Comparison of ENCODE assay signal across 1 cellular context in the genomic region with DNA sequence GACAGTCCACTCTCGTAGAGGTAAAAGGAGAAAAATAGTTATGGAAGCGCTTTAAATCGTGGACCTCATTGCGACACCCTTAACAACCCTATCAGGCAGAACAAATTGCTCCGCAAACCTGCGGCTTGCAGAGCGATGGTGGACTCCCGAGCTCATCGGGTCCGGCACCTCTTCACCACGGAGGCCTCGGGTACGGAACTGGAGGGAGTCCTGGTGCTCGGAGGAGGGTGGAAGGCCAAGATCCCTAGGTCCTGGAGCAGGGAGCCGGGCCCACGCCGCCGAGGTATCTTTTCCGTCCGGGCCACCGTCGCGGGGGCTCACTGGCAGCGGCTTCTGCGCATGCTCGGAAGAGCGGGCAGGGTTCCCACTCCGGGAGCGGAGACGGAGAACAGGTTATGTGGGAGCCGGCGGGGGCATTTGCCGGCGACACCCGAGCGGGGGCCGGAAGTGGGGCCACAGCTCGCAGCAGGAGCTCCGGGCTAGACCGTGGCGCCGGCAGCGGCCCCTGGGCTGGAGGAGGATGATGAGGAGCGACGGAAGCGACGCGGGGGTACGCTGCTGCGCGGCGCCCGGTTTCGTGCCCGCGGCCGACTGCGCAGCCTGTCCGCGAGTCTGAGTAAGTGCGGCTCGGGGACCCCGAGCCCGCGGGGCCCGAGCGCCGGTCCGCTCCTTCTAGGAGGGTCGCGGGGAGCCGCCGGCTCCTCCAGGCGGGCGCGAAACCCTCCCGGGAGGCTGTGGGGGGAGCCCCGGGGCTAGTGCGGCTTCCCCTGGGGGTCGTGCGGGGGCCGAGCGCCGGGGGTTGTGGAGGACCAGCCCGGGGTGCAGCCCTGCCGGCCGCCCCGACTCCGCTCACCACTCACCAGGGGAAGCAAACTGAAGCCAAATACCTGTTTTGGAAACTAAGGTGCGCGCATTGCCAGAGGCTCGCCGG.
TF ChIP-seq lines count a peak whose summit lies in the region.

Gene ABHD13 (plus strand): TSS at position 349 of the 931 bp plus-strand sequence. CDS start 10,827 bp downstream, outside the sequence.

TF ChIP-seq in HEK293, 187 proteins besides CTCF, POLR2A, EP300 and RAD21 (continued from another document):
- TF ChIP-seq, protein P1, sequence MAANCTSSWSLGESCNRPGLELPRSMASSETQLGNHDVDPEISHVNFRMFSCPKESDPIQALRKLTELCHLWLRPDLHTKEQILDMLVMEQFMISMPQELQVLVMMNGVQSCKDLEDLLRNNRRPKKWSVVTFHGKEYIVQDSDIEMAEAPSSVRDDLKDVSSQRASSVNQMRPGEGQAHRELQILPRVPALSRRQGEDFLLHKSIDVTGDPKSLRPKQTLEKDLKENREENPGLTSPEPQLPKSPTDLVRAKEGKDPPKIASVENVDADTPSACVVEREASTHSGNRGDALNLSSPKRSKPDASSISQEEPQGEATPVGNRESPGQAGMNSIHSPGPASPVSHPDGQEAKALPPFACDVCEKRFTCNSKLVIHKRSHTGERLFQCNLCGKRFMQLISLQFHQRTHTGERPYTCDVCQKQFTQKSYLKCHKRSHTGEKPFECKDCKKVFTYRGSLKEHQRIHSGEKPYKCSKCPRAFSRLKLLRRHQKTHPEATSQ (tag by site-specific recombination; IDR thresholded peaks at IDR 0.05) = peak; percentile 84
- TF ChIP-seq ZSCAN30 (tag by site-specific recombination; IDR thresholded peaks at IDR 0.05) (no peak; the same call in none of the 2 replicates), SP3 (tag by site-specific recombination; IDR thresholded peaks at IDR 0.05) (0 out of 2 replicates have a peak, but pooled peaks have one; percentile 26), PATZ1 (tag by site-specific recombination; IDR thresholded peaks at IDR 0.05) (peak; percentile 94), SALL2 (tag by site-specific recombination; IDR thresholded peaks at IDR 0.05; ENCODE audit: borderline replicate concordance) (no peak), ZNF692 (tag by site-specific recombination; IDR thresholded peaks at IDR 0.05) (peak; percentile 96), ZBTB17 (tag by site-specific recombination; IDR thresholded peaks at IDR 0.05) (peak; percentile 96), KLF17 (tag by site-specific recombination; IDR thresholded peaks at IDR 0.05) (peak; percentile 54; the same call in 1 of the 2 replicates), ZIC2 (tag by site-specific recombination; IDR thresholded peaks at IDR 0.05) (peak; percentile 70), ZBTB1 (tag by site-specific recombination; IDR thresholded peaks at IDR 0.05) (peak; percentile 76; the same call in 1 of the 2 replicates), ZNF664 (tag by site-specific recombination; IDR thresholded peaks at IDR 0.05) (peak; percentile 49; the same call in 1 of the 2 replicates), ZXDB (tag by site-specific recombination; IDR thresholded peaks at IDR 0.05) (peak; percentile 89), ZNF449 (tag by site-specific recombination; IDR thresholded peaks at IDR 0.05) (0 out of 2 replicates have a peak, but pooled peaks have one; percentile 25), ZNF623 (tag by site-specific recombination; IDR thresholded peaks at IDR 0.05) (peak; percentile 23; the same call in 1 of the 2 replicates), ZFP69B (tag by site-specific recombination; IDR thresholded peaks at IDR 0.05) (peak; percentile 96), ZNF335 (tag by site-specific recombination; conservative IDR thresholded peaks at IDR 0.05) (peak; percentile 69), ZNF768 (tag by site-specific recombination; IDR thresholded peaks at IDR 0.05) (no peak; the same call in 1 of the 2 replicates), ZNF354C (tag by site-specific recombination; IDR thresholded peaks at IDR 0.05; ENCODE audit: borderline replicate concordance, low read depth) (no peak), ZNF529 (tag by site-specific recombination; IDR thresholded peaks at IDR 0.05; ENCODE audit: insufficient replicate concordance) (no peak), PRDM1 (tag by site-specific recombination; IDR thresholded peaks at IDR 0.05) (no peak)
- TF ChIP-seq, protein P2, sequence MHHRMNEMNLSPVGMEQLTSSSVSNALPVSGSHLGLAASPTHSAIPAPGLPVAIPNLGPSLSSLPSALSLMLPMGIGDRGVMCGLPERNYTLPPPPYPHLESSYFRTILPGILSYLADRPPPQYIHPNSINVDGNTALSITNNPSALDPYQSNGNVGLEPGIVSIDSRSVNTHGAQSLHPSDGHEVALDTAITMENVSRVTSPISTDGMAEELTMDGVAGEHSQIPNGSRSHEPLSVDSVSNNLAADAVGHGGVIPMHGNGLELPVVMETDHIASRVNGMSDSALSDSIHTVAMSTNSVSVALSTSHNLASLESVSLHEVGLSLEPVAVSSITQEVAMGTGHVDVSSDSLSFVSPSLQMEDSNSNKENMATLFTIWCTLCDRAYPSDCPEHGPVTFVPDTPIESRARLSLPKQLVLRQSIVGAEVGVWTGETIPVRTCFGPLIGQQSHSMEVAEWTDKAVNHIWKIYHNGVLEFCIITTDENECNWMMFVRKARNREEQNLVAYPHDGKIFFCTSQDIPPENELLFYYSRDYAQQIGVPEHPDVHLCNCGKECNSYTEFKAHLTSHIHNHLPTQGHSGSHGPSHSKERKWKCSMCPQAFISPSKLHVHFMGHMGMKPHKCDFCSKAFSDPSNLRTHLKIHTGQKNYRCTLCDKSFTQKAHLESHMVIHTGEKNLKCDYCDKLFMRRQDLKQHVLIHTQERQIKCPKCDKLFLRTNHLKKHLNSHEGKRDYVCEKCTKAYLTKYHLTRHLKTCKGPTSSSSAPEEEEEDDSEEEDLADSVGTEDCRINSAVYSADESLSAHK (tag by site-specific recombination; IDR thresholded peaks at IDR 0.05) = peak; percentile 50; the same call in 1 of the 2 replicates
- TF ChIP-seq, protein P3, sequence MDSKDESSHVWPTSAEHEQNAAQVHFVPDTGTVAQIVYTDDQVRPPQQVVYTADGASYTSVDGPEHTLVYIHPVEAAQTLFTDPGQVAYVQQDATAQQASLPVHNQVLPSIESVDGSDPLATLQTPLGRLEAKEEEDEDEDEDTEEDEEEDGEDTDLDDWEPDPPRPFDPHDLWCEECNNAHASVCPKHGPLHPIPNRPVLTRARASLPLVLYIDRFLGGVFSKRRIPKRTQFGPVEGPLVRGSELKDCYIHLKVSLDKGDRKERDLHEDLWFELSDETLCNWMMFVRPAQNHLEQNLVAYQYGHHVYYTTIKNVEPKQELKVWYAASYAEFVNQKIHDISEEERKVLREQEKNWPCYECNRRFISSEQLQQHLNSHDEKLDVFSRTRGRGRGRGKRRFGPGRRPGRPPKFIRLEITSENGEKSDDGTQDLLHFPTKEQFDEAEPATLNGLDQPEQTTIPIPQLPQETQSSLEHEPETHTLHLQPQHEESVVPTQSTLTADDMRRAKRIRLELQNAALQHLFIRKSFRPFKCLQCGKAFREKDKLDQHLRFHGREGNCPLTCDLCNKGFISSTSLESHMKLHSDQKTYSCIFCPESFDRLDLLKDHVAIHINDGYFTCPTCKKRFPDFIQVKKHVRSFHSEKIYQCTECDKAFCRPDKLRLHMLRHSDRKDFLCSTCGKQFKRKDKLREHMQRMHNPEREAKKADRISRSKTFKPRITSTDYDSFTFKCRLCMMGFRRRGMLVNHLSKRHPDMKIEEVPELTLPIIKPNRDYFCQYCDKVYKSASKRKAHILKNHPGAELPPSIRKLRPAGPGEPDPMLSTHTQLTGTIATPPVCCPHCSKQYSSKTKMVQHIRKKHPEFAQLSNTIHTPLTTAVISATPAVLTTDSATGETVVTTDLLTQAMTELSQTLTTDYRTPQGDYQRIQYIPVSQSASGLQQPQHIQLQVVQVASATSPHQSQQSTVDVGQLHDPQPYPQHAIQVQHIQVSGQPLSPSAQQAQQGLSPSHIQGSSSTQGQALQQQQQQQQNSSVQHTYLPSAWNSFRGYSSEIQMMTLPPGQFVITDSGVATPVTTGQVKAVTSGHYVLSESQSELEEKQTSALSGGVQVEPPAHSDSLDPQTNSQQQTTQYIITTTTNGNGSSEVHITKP (tag by site-specific recombination; IDR thresholded peaks at IDR 0.05) = peak; percentile 18; the same call in 1 of the 2 replicates
- TF ChIP-seq, protein P4, sequence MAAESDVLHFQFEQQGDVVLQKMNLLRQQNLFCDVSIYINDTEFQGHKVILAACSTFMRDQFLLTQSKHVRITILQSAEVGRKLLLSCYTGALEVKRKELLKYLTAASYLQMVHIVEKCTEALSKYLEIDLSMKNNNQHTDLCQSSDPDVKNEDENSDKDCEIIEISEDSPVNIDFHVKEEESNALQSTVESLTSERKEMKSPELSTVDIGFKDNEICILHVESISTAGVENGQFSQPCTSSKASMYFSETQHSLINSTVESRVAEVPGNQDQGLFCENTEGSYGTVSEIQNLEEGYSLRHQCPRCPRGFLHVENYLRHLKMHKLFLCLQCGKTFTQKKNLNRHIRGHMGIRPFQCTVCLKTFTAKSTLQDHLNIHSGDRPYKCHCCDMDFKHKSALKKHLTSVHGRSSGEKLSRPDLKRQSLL (tag by site-specific recombination; IDR thresholded peaks at IDR 0.05) = peak; percentile 90
- TF ChIP-seq, protein P5, sequence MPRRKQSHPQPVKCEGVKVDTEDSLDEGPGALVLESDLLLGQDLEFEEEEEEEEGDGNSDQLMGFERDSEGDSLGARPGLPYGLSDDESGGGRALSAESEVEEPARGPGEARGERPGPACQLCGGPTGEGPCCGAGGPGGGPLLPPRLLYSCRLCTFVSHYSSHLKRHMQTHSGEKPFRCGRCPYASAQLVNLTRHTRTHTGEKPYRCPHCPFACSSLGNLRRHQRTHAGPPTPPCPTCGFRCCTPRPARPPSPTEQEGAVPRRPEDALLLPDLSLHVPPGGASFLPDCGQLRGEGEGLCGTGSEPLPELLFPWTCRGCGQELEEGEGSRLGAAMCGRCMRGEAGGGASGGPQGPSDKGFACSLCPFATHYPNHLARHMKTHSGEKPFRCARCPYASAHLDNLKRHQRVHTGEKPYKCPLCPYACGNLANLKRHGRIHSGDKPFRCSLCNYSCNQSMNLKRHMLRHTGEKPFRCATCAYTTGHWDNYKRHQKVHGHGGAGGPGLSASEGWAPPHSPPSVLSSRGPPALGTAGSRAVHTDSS (tag by site-specific recombination; IDR thresholded peaks at IDR 0.05) = peak; percentile 79
